Comparison of ENCODE assay signal across 8 cellular contexts in genomic region chr17:4789701-4789950, GRCh38. TPM values are rescaled to one million over a fixed set of nuclear protein-coding genes. Genes with fewer than 3 reads are reported as not detected.
DNase-seq lines count a peak whose midpoint lies in the region; ATAC-seq, FAIRE-seq and TF ChIP-seq lines count a peak whose summit lies in the region.

No MANE protein-coding gene starts in this region.

- H3F3A ChIP-seq in GM23338 (replicated peaks; ENCODE audit: low read depth), result peaks cover 19% of the 10 kb centered on the region; the same call in 1 of the 2 replicates

- no peaks in the 10 kb centered on the region for H3K36me3 ChIP-seq in GM23338 (ENCODE audit: insufficient read depth)

- peaks cover 40% of the 10 kb centered on the region for H3K27me3 Mint-ChIP-seq in GM23338 (ENCODE audit: insufficient read depth, low read depth, poor library complexity)
- peaks cover 9% of the 10 kb centered on the region for H3K27me3 Mint-ChIP-seq in memory B cell

- TF ChIP-seq POLR2A in A549 (IDR thresholded peaks at IDR 0.05; ENCODE audit: low read length), result no peak; the same call in 1 of the 2 replicates

- H3K27ac ChIP-seq in A549 (peak overlapping the region; percentile 91 to 98), GM23338 (ENCODE audit: low read depth) (no peak overlapping the region)

- no peak for FAIRE-seq in A549 (lab: Jason Lieb, UNC)

- H3K27ac Mint-ChIP-seq in GM23338, result no peak overlapping the region
- H3K27ac Mint-ChIP-seq in memory B cell, result no peak overlapping the region

- TF ChIP-seq CTCF in A549 (IDR thresholded peaks at IDR 0.05) (no peak), GM23338 (conservative IDR thresholded peaks at IDR 0.05; ENCODE audit: low read depth in 2 of 2) (no peak), astrocyte of the spinal cord (IDR thresholded peaks at IDR 0.05; ENCODE audit: low read depth, low read length) (no peak)

- H3K4me3 Mint-ChIP-seq in GM23338 (peak overlapping the region; percentile 78), memory B cell (peak overlapping the region; percentile 89)

- no peaks in the 10 kb centered on the region for H3K79me2 ChIP-seq in GM23338 (replicated peaks; ENCODE audit: insufficient read depth)

- H3K4me1 Mint-ChIP-seq in GM23338 (peaks cover 23% of the 10 kb centered on the region), memory B cell (peaks cover 16% of the 10 kb centered on the region)

- no peak for DNase-seq in A549 (ENCODE audit: low read depth in 1 of 2, low spot score in 1 of 2)
- peak; percentile 64 for DNase-seq in GM23338 (ENCODE audit: low spot score)
- no peak for DNase-seq in astrocyte of the spinal cord (ENCODE audit: low read depth, low spot score)
- no peak for DNase-seq in memory B cell (ENCODE audit: low spot score in 2 of 2)
- DNase-seq in C1 segment of cervical spinal cord (lab: John Stamatoyannopoulos, UW), result no peak
- DNase-seq in sciatic nerve (ENCODE audit: low spot score), result no peak

- H2AFZ ChIP-seq in GM23338, result peak overlapping the region; percentile 88

- H3K27me3 ChIP-seq in GM23338 (ENCODE audit: insufficient read depth), result peaks cover 42% of the 10 kb centered on the region

- no peaks in the 10 kb centered on the region for H3K9me3 ChIP-seq in A549

- ATAC-seq in A549 (no peak), GM23338 (peak; percentile 42), memory B cell (ENCODE audit: low read depth) (peak; percentile 50), HG02970 (IDR thresholded peaks at IDR 0.05; ENCODE audit: low FRiP score, unreplicated experiment) (no peak), GM21526 (IDR thresholded peaks at IDR 0.05; ENCODE audit: low FRiP score, unreplicated experiment) (no peak), sciatic nerve (no peak)

- peaks cover 5% of the 10 kb centered on the region; the same call in 1 of the 3 replicates for H3K36me3 Mint-ChIP-seq in GM23338 (ENCODE audit: low read depth)
- no peaks in the 10 kb centered on the region for H3K36me3 Mint-ChIP-seq in memory B cell

- CTCF ChIA-PET in A549 (lab: Yijun Ruan, JAX), result interaction anchor here (0.5 to 9.4 kb wide), 52 partner anchors 10 to 369 kb away, joined by 3 to 271 read pairs (median 8); partner anchors contain the start of genes ARRB2, C17orf114, CHRNE and CXCL16

- no peak for TF ChIP-seq EP300 in A549 (IDR thresholded peaks at IDR 0.05)

- H4K20me1 ChIP-seq in GM23338 (replicated peaks; ENCODE audit: insufficient read depth), result no peaks in the 10 kb centered on the region

- POLR2A ChIA-PET in A549 (lab: Yijun Ruan, JAX), result interaction anchor here (0.6 to 2.3 kb wide), 22 partner anchors 10 to 178 kb away, joined by 3 to 25 read pairs (median 6); partner anchors contain the start of genes ARRB2, CXCL16, MED11 and MINK1

- intact Hi-C loops in sciatic nerve (cut with DNase I), result loop anchor here (5.0 kb wide), 1 partner anchor 103 kb away; no protein-coding TSS in a partner anchor

- H3K4me1 ChIP-seq in A549 (peaks cover 27% of the 10 kb centered on the region), GM23338 (ENCODE audit: insufficient read depth) (peaks cover 30% of the 10 kb centered on the region)

- no peaks in the 10 kb centered on the region; the same call in 2 of the 3 replicates for H3K9me3 Mint-ChIP-seq in GM23338
- H3K9me3 Mint-ChIP-seq in memory B cell, result no peaks in the 10 kb centered on the region

- H3K9me2 ChIP-seq in GM23338 (ENCODE audit: insufficient read depth), result no peaks in the 10 kb centered on the region

- WGBS in A549 (ENCODE audit: missing lambda C conversion rate), result 4% methylated on average over 5 of the region's 25 CpGs

- H3K4me3 ChIP-seq in A549 (peak overlapping the region; percentile 62), GM23338 (peak overlapping the region; percentile 87), astrocyte of the spinal cord (ENCODE audit: low read depth, low read length) (peak overlapping the region; percentile 57)

- peak overlapping the region; percentile 97 for H3K4me2 ChIP-seq in A549
- peak overlapping the region; percentile 99 for H3K4me2 ChIP-seq in GM23338

- TF ChIP-seq RAD21 in A549 (conservative IDR thresholded peaks at IDR 0.05 in 1 of 2, IDR thresholded peaks at IDR 0.05 in 1 of 2), result no peak

- in situ Hi-C loops in astrocyte of the spinal cord (cut with HindIII; ENCODE audit: low sequenced_read_pairs), result no loop called here

TF ChIP-seq in A549, 52 proteins besides CTCF, POLR2A, EP300 and RAD21:
- TF ChIP-seq TFCP2L1 (CRISPR knock-in tag; IDR thresholded peaks at IDR 0.05), result no peak
- no peak for TF ChIP-seq GATA3 (IDR thresholded peaks at IDR 0.05; ENCODE audit: borderline replicate concordance)
- no peak for TF ChIP-seq HEYL (CRISPR knock-in tag; IDR thresholded peaks at IDR 0.05)
- no peak for TF ChIP-seq PHF8 (IDR thresholded peaks at IDR 0.05; ENCODE audit: borderline replicate concordance, low read depth)
- 0 out of 2 replicates have a peak, but pooled peaks have one; percentile 19 for TF ChIP-seq E2F6 (IDR thresholded peaks at IDR 0.05; ENCODE audit: borderline replicate concordance, low read depth)
- no peak for TF ChIP-seq FOXS1 (CRISPR knock-in tag; IDR thresholded peaks at IDR 0.05)
- TF ChIP-seq MAZ (IDR thresholded peaks at IDR 0.05; ENCODE audit: borderline replicate concordance, low read depth, low read length), result no peak
- TF ChIP-seq RNF2 (IDR thresholded peaks at IDR 0.05; ENCODE audit: borderline replicate concordance, low read depth), result no peak
- no peak for TF ChIP-seq HDAC2 (IDR thresholded peaks at IDR 0.05)

TF ChIP-seq in GM23338, 12 proteins besides CTCF, POLR2A, EP300 and RAD21 (continues in another document):
- TF ChIP-seq NANOG (IDR thresholded peaks at IDR 0.05; ENCODE audit: borderline replicate concordance) (no peak), ETS1 (IDR thresholded peaks at IDR 0.05) (no peak), EZH2 (IDR thresholded peaks at IDR 0.05; ENCODE audit: low read depth, unreplicated experiment) (no peak)

RNA-seq across cellular contexts. Expression of gene GLTPD2, which starts 0.9 kb away (rescaled TPM):
- polyA plus RNA-seq in A549 (2011; rRNA removed) (not detected in 2 replicates), A549 (2017; fragmentation: RNase III; extraction: RNeasy Plus Mini Kit Qiagen cat#74134 plus additional on column Dnase treatment) (not detected in 3 replicates), GM23338 (2016; fragmentation: Nextera tagmentation; extraction: Ambion mirVana) (0.33 and 0.47 TPM in 2 replicates)
- polyA plus RNA-seq in A549 (2012; cell fraction: cytosol; rRNA removed), result 0.04 and 0.06 TPM in 2 replicates
- 0.06 TPM in 1 of 2 replicates, not detected in the other for polyA plus RNA-seq in A549 (2012; cell fraction: nucleus; rRNA removed)
- not detected in 2 replicates for polyA minus RNA-seq in A549 (2011; rRNA and poly(A)+ RNA removed)
- 1.3 TPM in 1 of 2 replicates, not detected in the other for total RNA-seq in GM23338 (2014; rRNA removed; shearing (Covaris generic))
- total RNA-seq in sciatic nerve, result not detected

RNA-seq across cellular contexts. Expression of gene VMO1, which starts 3.5 kb away (rescaled TPM):
- polyA plus RNA-seq in A549 (2011; rRNA removed), result 0.50 and 0.58 TPM in 2 replicates
- 0.98 and 1.1 TPM in 2 replicates for polyA plus RNA-seq in A549 (2012; cell fraction: cytosol; rRNA removed)
- 0.83 and 2.1 TPM in 2 replicates for polyA plus RNA-seq in A549 (2012; cell fraction: nucleus; rRNA removed)
- polyA plus RNA-seq in A549 (2017; fragmentation: RNase III; extraction: RNeasy Plus Mini Kit Qiagen cat#74134 plus additional on column Dnase treatment), result 0.39 to 1.1 TPM (median 0.81 TPM) in 3 replicates
- not detected in 2 replicates for polyA minus RNA-seq in A549 (2011; rRNA and poly(A)+ RNA removed)
- total RNA-seq in GM23338 (2014; rRNA removed; shearing (Covaris generic)), result 0.38 TPM in 1 of 2 replicates, not detected in the other
- 0.40 and 0.47 TPM in 2 replicates for polyA plus RNA-seq in GM23338 (2016; fragmentation: Nextera tagmentation; extraction: Ambion mirVana)
- total RNA-seq in sciatic nerve, result 5.4 TPM

RNA-seq across cellular contexts. Expression of gene PSMB6, which starts 6.3 kb away (rescaled TPM):
- polyA plus RNA-seq in A549 (2011; rRNA removed), result 376 and 414 TPM in 2 replicates
- polyA plus RNA-seq in A549 (2012; cell fraction: cytosol; rRNA removed), result 763 and 829 TPM in 2 replicates
- polyA plus RNA-seq in A549 (2012; cell fraction: nucleus; rRNA removed), result 423 and 460 TPM in 2 replicates
- 387 to 424 TPM (median 414 TPM) in 3 replicates for polyA plus RNA-seq in A549 (2017; fragmentation: RNase III; extraction: RNeasy Plus Mini Kit Qiagen cat#74134 plus additional on column Dnase treatment)
- polyA minus RNA-seq in A549 (2011; rRNA and poly(A)+ RNA removed), result 332 and 401 TPM in 2 replicates
- 266 and 302 TPM in 2 replicates for total RNA-seq in GM23338 (2014; rRNA removed; shearing (Covaris generic))
- polyA plus RNA-seq in GM23338 (2016; fragmentation: Nextera tagmentation; extraction: Ambion mirVana), result 465 and 502 TPM in 2 replicates
- total RNA-seq in sciatic nerve, result 70.7 TPM

RNA-seq across cellular contexts. Expression of gene PLD2, which starts 17.3 kb away (rescaled TPM):
- polyA plus RNA-seq in A549 (2011; rRNA removed) (17.0 and 20.2 TPM in 2 replicates), A549 (2017; fragmentation: RNase III; extraction: RNeasy Plus Mini Kit Qiagen cat#74134 plus additional on column Dnase treatment) (23.0 to 27.4 TPM (median 23.7 TPM) in 3 replicates), GM23338 (2016; fragmentation: Nextera tagmentation; extraction: Ambion mirVana) (20.2 and 22.1 TPM in 2 replicates)
- polyA plus RNA-seq in A549 (2012; cell fraction: cytosol; rRNA removed), result 24.5 and 30.1 TPM in 2 replicates
- 114 and 147 TPM in 2 replicates for polyA plus RNA-seq in A549 (2012; cell fraction: nucleus; rRNA removed)
- 27.1 and 27.4 TPM in 2 replicates for polyA minus RNA-seq in A549 (2011; rRNA and poly(A)+ RNA removed)
- total RNA-seq in GM23338 (2014; rRNA removed; shearing (Covaris generic)), result 49.9 and 55.9 TPM in 2 replicates
- 47.0 TPM for total RNA-seq in sciatic nerve

Comparison
In these comparisons a context has a peak if more than half of its experiments do, and no peak if none do; other contexts are left out.
1. ATAC-seq: peak in GM23338 (single experiment) and memory B cell (single experiment); none in A549 (0 of 2), HG02970 (single experiment), GM21526 (single experiment) and sciatic nerve (single experiment).
2. Peak in every context shown above with its lines, with median percentiles within 50 percentile points of each other: H3K4me3 ChIP-seq.